In genomic region chr2:5637051-5637450, GRCh38 we compare ENCODE assay signal across 4 cellular contexts. TPM values are rescaled to one million over a fixed set of nuclear protein-coding genes. Genes with fewer than 3 reads are reported as not detected.
"Had no signal": no experiment of that assay in that cellular context is flagged by ENCODE, and none has a peak within 500 bp of the region (broad histone marks: within the 10 kb centered on the region; RNA-seq: fewer than 3 reads in every experiment).

No MANE protein-coding gene starts in this region.

RNA-seq across cellular contexts. Expression of gene SOX11, which starts 55.1 kb away (rescaled TPM):
- total RNA-seq: M059J, PC-3, Peyer's patch had no signal
- polyA plus RNA-seq: K562 had no signal
